In genomic region chr1:110035236-110035752, GRCh38 we compare ENCODE assay signal across 8 cellular contexts. TPM values are rescaled to one million over a fixed set of nuclear protein-coding genes. Genes with fewer than 3 reads are reported as not detected.
DNase-seq lines count a peak whose midpoint lies in the region; ATAC-seq and TF ChIP-seq lines count a peak whose summit lies in the region.

No MANE protein-coding gene starts in this region.

- H3K27me3 Mint-ChIP-seq in endothelial cell (ENCODE audit: unreplicated experiment) = peaks cover 4% of the 10 kb centered on the region

- H3K27me3 ChIP-seq in AG04450 (ENCODE audit: control insufficient read depth, insufficient read depth, low read length) (no peaks in the 10 kb centered on the region), neuron (ENCODE audit: insufficient read depth, low read length) (no peaks in the 10 kb centered on the region)

- peaks cover 37% of the 10 kb centered on the region for H3K36me3 ChIP-seq in neuron (ENCODE audit: insufficient read depth, low read length)

- no peak for TF ChIP-seq CTCF in AG04450 (IDR thresholded peaks at IDR 0.05; ENCODE audit: low read depth, low read length)
- TF ChIP-seq CTCF in endothelial cell (IDR thresholded peaks at IDR 0.05; ENCODE audit: unreplicated experiment) = no peak

- peak overlapping the region; percentile 96 for H3K4me3 Mint-ChIP-seq in endothelial cell (ENCODE audit: unreplicated experiment)

- H3K27ac ChIP-seq in AG04450 (ENCODE audit: low read depth, low read length) = peak overlapping the region; percentile 54

- CTCF ChIA-PET in AG04450 (lab: Charles Lee) = interaction anchor here (0.6 to 2.6 kb wide), 7 partner anchors 17 to 424 kb away, joined by 3 to 16 read pairs (median 4); no protein-coding TSS in a partner anchor

- peak; percentile 31 for ATAC-seq in GM19438 (IDR thresholded peaks at IDR 0.05; ENCODE audit: low read depth, unreplicated experiment)
- ATAC-seq in HG02759 (IDR thresholded peaks at IDR 0.05; ENCODE audit: unreplicated experiment) = no peak
- ATAC-seq in GM21360 (IDR thresholded peaks at IDR 0.05; ENCODE audit: unreplicated experiment) = no peak

- H3K4me1 ChIP-seq in neuron (ENCODE audit: insufficient read depth, low read length) = peaks cover 28% of the 10 kb centered on the region

- H3K36me3 Mint-ChIP-seq in endothelial cell (ENCODE audit: low read depth, unreplicated experiment) = peaks cover 15% of the 10 kb centered on the region

- H3K9me3 ChIP-seq in AG04450 (ENCODE audit: control insufficient read depth, insufficient read depth, low read length) (no peaks in the 10 kb centered on the region), neuron (ENCODE audit: low read length) (no peaks in the 10 kb centered on the region)

- H3K9me3 Mint-ChIP-seq in endothelial cell (ENCODE audit: unreplicated experiment) = no peaks in the 10 kb centered on the region

- no peak overlapping the region for H2AFZ ChIP-seq in neuron (ENCODE audit: low read depth, low read length)

- H3K4me1 Mint-ChIP-seq in endothelial cell (ENCODE audit: unreplicated experiment) = peaks cover 16% of the 10 kb centered on the region

- H3K27ac Mint-ChIP-seq in endothelial cell (ENCODE audit: unreplicated experiment) = peak overlapping the region; percentile 76

- DNase-seq in AG04450 (ENCODE audit: low read depth, low spot score) (no peak), OCI-M1 (lab: John Stamatoyannopoulos, UW) (peak; percentile 74), endothelial cell (ENCODE audit: low spot score) (no peak)
- DNase-seq in stimulated activated CD4-positive, alpha-beta T cell treated with anti-CD3 and anti-CD28 coated beads, Interleukin-2, amount 100 ng/mL, for 48 hours = no peak

- H3K4me3 ChIP-seq in AG04450 (ENCODE audit: low read depth, low read length) = peak overlapping the region; percentile 81
- peak overlapping the region; percentile 66 for H3K4me3 ChIP-seq in neuron (ENCODE audit: low read length)

- POLR2A ChIA-PET in AG04450 (lab: Yijun Ruan, JAX) = interaction anchor here (1.1 to 1.6 kb wide), 4 partner anchors 10 to 304 kb away, joined by 4 to 11 read pairs (median 6); partner anchors contain the start of genes AHCYL1 and RBM15

RNA-seq across cellular contexts. Expression of gene STRIP1, which starts 0.9 kb away (rescaled TPM):
- 31.3 and 36.2 TPM in 2 replicates for polyA plus RNA-seq in AG04450 (2011; rRNA removed)
- polyA minus RNA-seq in AG04450 (2011; rRNA and poly(A)+ RNA removed) = 53.4 and 61.7 TPM in 2 replicates
- total RNA-seq in endothelial cell (ENCODE audit: unreplicated experiment) = 65.0 TPM

RNA-seq across cellular contexts. Expression of gene ALX3, which starts 35.2 kb away (rescaled TPM):
- not detected in 2 replicates for polyA plus RNA-seq in AG04450 (2011; rRNA removed)
- polyA minus RNA-seq in AG04450 (2011; rRNA and poly(A)+ RNA removed) = not detected in 2 replicates
- not detected for total RNA-seq in endothelial cell (ENCODE audit: unreplicated experiment)

RNA-seq across cellular contexts. Expression of gene AHCYL1, which starts 50.7 kb away (rescaled TPM):
- polyA plus RNA-seq in AG04450 (2011; rRNA removed) = 120 and 133 TPM in 2 replicates
- polyA minus RNA-seq in AG04450 (2011; rRNA and poly(A)+ RNA removed) = 96.9 and 104 TPM in 2 replicates
- total RNA-seq in endothelial cell (ENCODE audit: unreplicated experiment) = 63.7 TPM
